ENCODE assay signal across 8 cellular contexts in genomic region chr5:116557669-116558271, GRCh38. TPM values are rescaled to one million over a fixed set of nuclear protein-coding genes. Genes with fewer than 3 reads are reported as not detected.
A peak's percentile ranks its signal among the peaks of the same experiment; 100 is the strongest.
DNase-seq lines count a peak whose midpoint lies in the region; ATAC-seq and TF ChIP-seq lines count a peak whose summit lies in the region.

No MANE protein-coding gene starts in this region.

- ATAC-seq in GM18502 (IDR thresholded peaks at IDR 0.05; ENCODE audit: poor library complexity, unreplicated experiment) (peak; percentile 66), GM19328 (IDR thresholded peaks at IDR 0.05; ENCODE audit: unreplicated experiment) (no peak)

- H3K9ac ChIP-seq in OCI-LY3 (ENCODE audit: low read length): no peak overlapping the region

- TF ChIP-seq CTCF in OCI-LY3 (IDR thresholded peaks at IDR 0.05; ENCODE audit: low read depth, low read length) (peak; percentile 77), fibroblast of mammary gland (conservative IDR thresholded peaks at IDR 0.05; ENCODE audit: control insufficient read depth, insufficient read depth, low read depth, low read length) (peak; percentile 67), tibial artery (IDR thresholded peaks at IDR 0.05) (peak; percentile 32 to 44)

- H3K36me3 ChIP-seq in OCI-LY3 (replicated peaks; ENCODE audit: low read depth, low read length) (no peaks in the 10 kb centered on the region), tibial artery (no peaks in the 10 kb centered on the region)

- H3K27ac ChIP-seq in OCI-LY3 (ENCODE audit: low read length) (no peak overlapping the region), tibial artery (no peak overlapping the region)

- H3K4me1 ChIP-seq in OCI-LY3 (ENCODE audit: low read length) (no peaks in the 10 kb centered on the region), tibial artery (no peaks in the 10 kb centered on the region)

- peak overlapping the region; percentile 38 for H3K4me2 ChIP-seq in OCI-LY3 (ENCODE audit: low read length)

- intact Hi-C loops in tibial artery (cut with DNase I; ENCODE audit: low total_unique reads): no loop called here

- H3K4me3 ChIP-seq in OCI-LY3 (ENCODE audit: low read length) (no peak overlapping the region), fibroblast of mammary gland (ENCODE audit: control insufficient read depth, low read depth, low read length) (no peak overlapping the region), tibial artery (no peak overlapping the region)

- H2AFZ ChIP-seq in OCI-LY3 (ENCODE audit: low read depth, low read length): no peak overlapping the region

- no peaks in the 10 kb centered on the region for H3K27me3 ChIP-seq in OCI-LY3 (ENCODE audit: low read depth, low read length)
- H3K27me3 ChIP-seq in tibial artery: no peaks in the 10 kb centered on the region

- no peaks in the 10 kb centered on the region for H3K9me3 ChIP-seq in OCI-LY3 (ENCODE audit: insufficient read depth, low read length)
- no peaks in the 10 kb centered on the region for H3K9me3 ChIP-seq in tibial artery

- H4K20me1 ChIP-seq in OCI-LY3 (ENCODE audit: insufficient read depth, low read length): no peaks in the 10 kb centered on the region

- no peaks in the 10 kb centered on the region for H3K79me2 ChIP-seq in OCI-LY3 (ENCODE audit: low read length)

- peak; percentile 34 for DNase-seq in A172 (ENCODE audit: low spot score)
- DNase-seq in fibroblast of mammary gland (ENCODE audit: low read depth): peak; percentile 38
- no peak for DNase-seq in tibial artery
- DNase-seq in HCEC 1CT: no peak
- no peak for DNase-seq in COLO668 (lab: John Stamatoyannopoulos, UW; ENCODE audit: unreplicated experiment)

RNA-seq across cellular contexts. Expression of gene SEMA6A, which starts 16.9 kb away (rescaled TPM):
- 0.57 and 1.5 TPM in 2 replicates for total RNA-seq in A172 (2014; rRNA removed; shearing (Covaris generic))

Comparison
In these comparisons a context has a peak if more than half of its experiments do, and no peak if none do; other contexts are left out.
1. DNase-seq: peak in A172 (single experiment) and fibroblast of mammary gland (single experiment); none in tibial artery (0 of 2), HCEC 1CT (single experiment) and COLO668 (single experiment).
2. Peak in every context shown above with its lines, with median percentiles within 50 percentile points of each other: CTCF ChIP-seq.